13 cellular contexts compared by ENCODE assay signal in genomic region chr1:115676498-115677171, GRCh38. TPM values are rescaled to one million over a fixed set of nuclear protein-coding genes. Genes with fewer than 3 reads are reported as not detected.
A peak's percentile ranks its signal among the peaks of the same experiment; 100 is the strongest.
DNase-seq lines count a peak whose midpoint lies in the region; ATAC-seq, FAIRE-seq and TF ChIP-seq lines count a peak whose summit lies in the region.
"Had no signal": no experiment of that assay in that cellular context is flagged by ENCODE, and none has a peak within 500 bp of the region (broad histone marks: within the 10 kb centered on the region; RNA-seq: fewer than 3 reads in every experiment).

No MANE protein-coding gene starts in this region.

- H3K9me3 ChIP-seq in HEK293 (ENCODE audit: control insufficient read depth, insufficient read depth, low read depth, low read length), result no peaks in the 10 kb centered on the region

- ATAC-seq in GM21360 (IDR thresholded peaks at IDR 0.05; ENCODE audit: unreplicated experiment), result no peak
- ATAC-seq: activated naive CD8-positive, alpha-beta T cell treated with anti-CD3 and anti-CD28 coated beads, Interleukin-2, amount 50 U/mL, for 24 hours; T-cell had no signal

- H3K4me3 ChIP-seq in HEK293 (ENCODE audit: low read depth, low read length), result no peak overlapping the region
- H3K4me3 ChIP-seq: dorsolateral prefrontal cortex had no signal

- POLR2A ChIA-PET in HEK293 (lab: Yijun Ruan, JAX), result no interaction called here

- DNase-seq in Daoy (ENCODE audit: low read depth) (peak; percentile 69), RCC 7860 (ENCODE audit: low spot score) (peak; percentile 8), kidney tubule cell (ENCODE audit: low spot score) (peak; percentile 55), NCI-H2107 (lab: John Stamatoyannopoulos, UW) (no peak), H4 (ENCODE audit: low spot score) (no peak), medulla oblongata (ENCODE audit: extremely low spot score) (no peak)
- DNase-seq: activated naive CD8-positive, alpha-beta T cell treated with anti-CD3 and anti-CD28 coated beads, Interleukin-2, amount 50 U/mL, for 24 hours; dorsolateral prefrontal cortex; Karpas-422; NCI-H526 treated with DMSO at 0.1 percent for 48 hours; T-cell had no signal

- FAIRE-seq in RCC 7860 (lab: Jason Lieb, UNC), result no peak

- CTCF ChIA-PET in HEK293 (lab: Yijun Ruan, JAX), result interaction anchor here (1.2 kb wide), 1 partner anchor 68 kb away, joined by 3 read pairs; no protein-coding TSS in a partner anchor

- H3K36me3 ChIP-seq in HEK293 (ENCODE audit: control insufficient read depth in 2 of 2, insufficient read depth in 1 of 2, low read length in 2 of 2), result peaks cover 0 to 17% of the 10 kb centered on the region in 2 experiments; a peak in 1 of 3 replicates

- TF ChIP-seq CTCF in HEK293 (tag by site-specific recombination; IDR thresholded peaks at IDR 0.05), result no peak

- H3K4me1 ChIP-seq in HEK293 (ENCODE audit: control insufficient read depth, insufficient read depth, low read length), result peaks cover 5% of the 10 kb centered on the region; the same call in 1 of the 2 replicates

- H3K27ac ChIP-seq in HEK293 (ENCODE audit: extremely low read depth, low read depth, low read length), result no peak overlapping the region
- H3K27ac ChIP-seq: dorsolateral prefrontal cortex had no signal

TF ChIP-seq in HEK293, 187 proteins besides CTCF, POLR2A, EP300 and RAD21:
- TF ChIP-seq SCRT2 (tag by site-specific recombination; IDR thresholded peaks at IDR 0.05), result peak; percentile 36; the same call in 1 of the 2 replicates
- no peak for TF ChIP-seq PRDM10 (tag by site-specific recombination; IDR thresholded peaks at IDR 0.05)

RNA-seq across cellular contexts. Expression of gene VANGL1, which starts 34.9 kb away (rescaled TPM):
- total RNA-seq in Daoy (2014; rRNA removed; shearing (Covaris generic)), result 20.2 and 21.8 TPM in 2 replicates
- 7.0 and 8.2 TPM in 2 replicates for total RNA-seq in H4 (2014; rRNA removed; shearing (Covaris generic))

Comparison
In these comparisons a context has a peak if more than half of its experiments do, and no peak if none do; other contexts are left out.
1. DNase-seq: peak in Daoy (single experiment), RCC 7860 (single experiment) and kidney tubule cell (single experiment); none in NCI-H2107 (single experiment), H4 (single experiment) and medulla oblongata (single experiment).